In genomic region chr20:38186788-38187221, GRCh38 we compare ENCODE assay signal across 20 cellular contexts. TPM values are rescaled to one million over a fixed set of nuclear protein-coding genes. Genes with fewer than 3 reads are reported as not detected.
DNase-seq lines count a peak whose midpoint lies in the region; ATAC-seq, FAIRE-seq and TF ChIP-seq lines count a peak whose summit lies in the region.
"Had no signal": no experiment of that assay in that cellular context is flagged by ENCODE, and none has a peak within 500 bp of the region (broad histone marks: within the 10 kb centered on the region; RNA-seq: fewer than 3 reads in every experiment).

No MANE protein-coding gene starts in this region.

- H3K27me3 Mint-ChIP-seq in astrocyte (ENCODE audit: low read depth, unreplicated experiment), result peaks cover 4% of the 10 kb centered on the region

- FAIRE-seq in astrocyte (lab: Jason Lieb, UNC), result peak; percentile 39

- peak overlapping the region; percentile 17 for H3K4me2 ChIP-seq in astrocyte (ENCODE audit: low read length)

- no peak overlapping the region for H3K4me3 Mint-ChIP-seq in astrocyte (ENCODE audit: unreplicated experiment)
- H3K4me3 Mint-ChIP-seq: natural killer cell; stimulated activated naive CD8-positive, alpha-beta T cell treated with anti-CD3 and anti-CD28 coated beads, Interleukin-15, Interleukin-2, amounts not matched to agents 100 ng/mL and 50 ng/mL, for 24 hours had no signal

- H2AFZ ChIP-seq in astrocyte (ENCODE audit: low read depth, low read length), result no peak overlapping the region

- peak; percentile 89 for TF ChIP-seq EP300 in Ishikawa (IDR thresholded peaks at IDR 0.05; ENCODE audit: borderline replicate concordance)

- peak overlapping the region; percentile 41 for H3K27ac Mint-ChIP-seq in astrocyte (ENCODE audit: unreplicated experiment)
- H3K27ac Mint-ChIP-seq: natural killer cell; stimulated activated naive CD8-positive, alpha-beta T cell treated with anti-CD3 and anti-CD28 coated beads, Interleukin-15, Interleukin-2, amounts not matched to agents 100 ng/mL and 50 ng/mL, for 24 hours had no signal

- no peaks in the 10 kb centered on the region for H3K27me3 ChIP-seq in astrocyte (ENCODE audit: insufficient read depth, low read length)
- no peaks in the 10 kb centered on the region for H3K27me3 ChIP-seq in kidney epithelial cell (ENCODE audit: control insufficient read depth, insufficient read depth, low read length)
- H3K27me3 ChIP-seq: brain microvascular endothelial cell, dorsolateral prefrontal cortex, uterus had no signal

- H3K36me3 ChIP-seq in astrocyte (ENCODE audit: insufficient read depth, low read length), result no peaks in the 10 kb centered on the region
- no peaks in the 10 kb centered on the region for H3K36me3 ChIP-seq in kidney epithelial cell (ENCODE audit: control insufficient read depth, insufficient read depth, low read length)
- H3K36me3 ChIP-seq: brain microvascular endothelial cell, prostate gland, uterus had no signal

- no peak overlapping the region for H3K9ac ChIP-seq in astrocyte (ENCODE audit: low read length)

- no peak for TF ChIP-seq RAD21 in Ishikawa (IDR thresholded peaks at IDR 0.05; ENCODE audit: low read depth)

- H3K4me3 ChIP-seq in astrocyte (ENCODE audit: insufficient read depth, low read depth, low read length), result no peak overlapping the region
- H3K4me3 ChIP-seq in kidney epithelial cell (ENCODE audit: low read depth, low read length), result no peak overlapping the region
- H3K4me3 ChIP-seq: dorsolateral prefrontal cortex, lung, prostate gland, uterus had no signal

- no peaks in the 10 kb centered on the region for H4K20me1 ChIP-seq in astrocyte (ENCODE audit: insufficient read depth, low read length)

- H3K4me1 ChIP-seq in astrocyte (ENCODE audit: insufficient read depth, low read length), result peaks cover 18% of the 10 kb centered on the region
- H3K4me1 ChIP-seq: prostate gland had no signal

- peaks cover 24% of the 10 kb centered on the region for H3K4me1 Mint-ChIP-seq in astrocyte (ENCODE audit: low read depth, unreplicated experiment)
- H3K4me1 Mint-ChIP-seq: natural killer cell had no signal

- H3K36me3 Mint-ChIP-seq in astrocyte (ENCODE audit: low read depth, unreplicated experiment), result no peaks in the 10 kb centered on the region
- H3K36me3 Mint-ChIP-seq: natural killer cell had no signal

- ATAC-seq in GM21717 (IDR thresholded peaks at IDR 0.05; ENCODE audit: unreplicated experiment), result no peak
- ATAC-seq: natural killer cell had no signal

- peak overlapping the region; percentile 39 for H3K27ac ChIP-seq in astrocyte (ENCODE audit: low read depth, low read length)
- H3K27ac ChIP-seq: brain microvascular endothelial cell, dorsolateral prefrontal cortex, HL-60, prostate gland, uterus had no signal

- peaks cover 5% of the 10 kb centered on the region for H3K9me3 Mint-ChIP-seq in astrocyte (ENCODE audit: unreplicated experiment)
- H3K9me3 Mint-ChIP-seq: natural killer cell; stimulated activated naive CD8-positive, alpha-beta T cell treated with anti-CD3 and anti-CD28 coated beads, Interleukin-15, Interleukin-2, amounts not matched to agents 100 ng/mL and 50 ng/mL, for 24 hours had no signal

- H3K79me2 ChIP-seq in astrocyte (ENCODE audit: insufficient read depth, low read length), result no peaks in the 10 kb centered on the region

- peak; percentile 69 for DNase-seq in Daoy (ENCODE audit: low read depth)
- peak; percentile 82 for DNase-seq in astrocyte (ENCODE audit: low read depth)
- DNase-seq in kidney epithelial cell (ENCODE audit: low read depth), result peak; percentile 85
- no peak for DNase-seq in C1 segment of cervical spinal cord (lab: John Stamatoyannopoulos, UW)
- DNase-seq in UCSD-AML1 (lab: John Stamatoyannopoulos, UW; ENCODE audit: unreplicated experiment), result no peak
- no peak for DNase-seq in COR-L47 (lab: John Stamatoyannopoulos, UW)
- DNase-seq: activated CD4-positive, CD25-positive, alpha-beta regulatory T cell treated with anti-CD3 and anti-CD28 coated beads, Interleukin-2, amount 50 U/mL, for 72 hours; activated naive CD4-positive, alpha-beta T cell; brain microvascular endothelial cell; natural killer cell; NCI-H2029; NCI-H524 treated with DMSO at 0.1 percent for 48 hours; uterus had no signal

- TF ChIP-seq CTCF in astrocyte (IDR thresholded peaks at IDR 0.05; ENCODE audit: insufficient read depth, low read depth, low read length) (no peak), kidney epithelial cell (IDR thresholded peaks at IDR 0.05; ENCODE audit: insufficient read depth, low read length, poor library complexity, severe bottlenecking) (no peak)

- H3K9me3 ChIP-seq in astrocyte (ENCODE audit: insufficient read depth, low read depth, low read length), result no peaks in the 10 kb centered on the region
- H3K9me3 ChIP-seq: prostate gland, uterus had no signal

TF ChIP-seq in Ishikawa, 13 proteins besides CTCF, POLR2A, EP300 and RAD21:
- TF ChIP-seq CREB1 (IDR thresholded peaks at IDR 0.05; ENCODE audit: low read depth), result no peak
- no peak for TF ChIP-seq MAX (IDR thresholded peaks at IDR 0.05)
- no peak for TF ChIP-seq YY1 (IDR thresholded peaks at IDR 0.05; ENCODE audit: low read depth)
- peak; percentile 82 for TF ChIP-seq FOXM1 (IDR thresholded peaks at IDR 0.05; ENCODE audit: borderline replicate concordance, low read depth)
- TF ChIP-seq CEBPB (IDR thresholded peaks at IDR 0.05), result no peak; the same call in 1 of the 2 replicates
- TF ChIP-seq TAF1 (IDR thresholded peaks at IDR 0.05; ENCODE audit: low read depth), result no peak
- TF ChIP-seq NFIC (IDR thresholded peaks at IDR 0.05), result peak; percentile 61
- TF ChIP-seq EGR1 (IDR thresholded peaks at IDR 0.05), result no peak
- peak; percentile 75; the same call in 1 of the 2 replicates for TF ChIP-seq TEAD4 (IDR thresholded peaks at IDR 0.05)
- TF ChIP-seq TCF12 (IDR thresholded peaks at IDR 0.05; ENCODE audit: low read depth), result peak; percentile 75; the same call in 1 of the 2 replicates

RNA-seq across cellular contexts. Expression of gene TGM2, which starts 21.7 kb away (rescaled TPM):
- total RNA-seq in Daoy (2014; rRNA removed; shearing (Covaris generic)), result 27.3 and 33.4 TPM in 2 replicates
- total RNA-seq in astrocyte, result 48.2 and 98.9 TPM in 2 replicates
- total RNA-seq in kidney epithelial cell, result 115 and 135 TPM in 2 replicates

Comparison
In these comparisons a context has a peak if more than half of its experiments do, and no peak if none do; other contexts are left out.
1. DNase-seq: peak in Daoy (single experiment), astrocyte (single experiment) and kidney epithelial cell (single experiment); none in C1 segment of cervical spinal cord (0 of 14), UCSD-AML1 (single experiment) and COR-L47 (single experiment).